Comparison of ENCODE assay signal across 8 cellular contexts in the genomic region with DNA sequence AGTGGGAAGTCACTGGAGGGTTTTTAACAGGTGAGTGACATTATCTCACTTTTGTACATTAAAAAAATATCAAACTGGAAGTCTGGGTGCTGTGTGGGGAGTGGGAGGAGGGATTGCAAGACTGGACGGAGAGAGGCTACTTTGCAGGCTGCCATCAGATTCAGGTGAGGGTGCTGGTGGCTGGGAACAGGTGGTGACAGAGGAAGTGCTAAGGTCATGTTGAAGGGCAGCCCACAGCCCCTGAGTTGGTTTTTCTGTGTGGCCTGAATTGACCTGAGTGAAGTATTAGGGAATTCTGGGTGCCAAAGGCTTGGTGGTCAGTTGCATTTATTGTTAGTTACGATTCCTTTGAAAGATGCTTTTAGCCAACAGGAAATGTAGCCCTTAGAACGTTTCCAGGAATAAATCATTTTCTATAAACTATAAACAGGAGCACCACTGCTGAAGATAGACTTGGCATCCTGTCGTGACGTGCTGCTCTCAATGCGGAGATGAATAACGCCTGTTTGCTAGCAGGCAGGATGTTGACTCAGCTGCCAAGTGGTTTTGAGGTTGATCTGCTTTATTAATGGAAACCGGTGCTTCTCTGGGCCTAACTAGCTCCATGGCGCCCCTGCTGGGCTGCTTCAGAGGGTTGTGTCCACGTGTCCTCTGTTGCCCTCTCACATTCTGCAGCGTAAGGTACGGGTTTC.
A peak's percentile ranks its signal among the peaks of the same experiment; 100 is the strongest.
DNase-seq lines count a peak whose midpoint lies in the region; ATAC-seq, FAIRE-seq and TF ChIP-seq lines count a peak whose summit lies in the region.

No MANE protein-coding gene starts in this region.

- peaks cover 11% of the 10 kb centered on the region for H3K9me3 Mint-ChIP-seq in astrocyte (ENCODE audit: unreplicated experiment)

- peak; percentile 96 for FAIRE-seq in astrocyte (lab: Jason Lieb, UNC)

- peaks cover 24% of the 10 kb centered on the region for H3K4me1 ChIP-seq in astrocyte (ENCODE audit: insufficient read depth, low read length)
- no peaks in the 10 kb centered on the region for H3K4me1 ChIP-seq in left lung

- peak; percentile 99 for TF ChIP-seq CTCF in astrocyte (IDR thresholded peaks at IDR 0.05; ENCODE audit: insufficient read depth, low read depth, low read length)
- TF ChIP-seq CTCF in left lung (IDR thresholded peaks at IDR 0.05), result peak in 1 of 2 donors; percentile 27

- no peaks in the 10 kb centered on the region for H3K27me3 Mint-ChIP-seq in astrocyte (ENCODE audit: low read depth, unreplicated experiment)

- no peaks in the 10 kb centered on the region for H3K79me2 ChIP-seq in astrocyte (ENCODE audit: insufficient read depth, low read length)

- H3K4me3 ChIP-seq in astrocyte (ENCODE audit: insufficient read depth, low read depth, low read length) (no peak overlapping the region), left lung (no peak overlapping the region)

- no peak overlapping the region for H3K4me3 Mint-ChIP-seq in astrocyte (ENCODE audit: unreplicated experiment)

- ATAC-seq in GM19023 (IDR thresholded peaks at IDR 0.05; ENCODE audit: unreplicated experiment) (peak; percentile 75), left lung (peak; percentile 43), HG02884 (IDR thresholded peaks at IDR 0.05; ENCODE audit: unreplicated experiment) (no peak)

- peak overlapping the region; percentile 45 for H3K9ac ChIP-seq in astrocyte (ENCODE audit: low read length)

- no peak overlapping the region for H3K27ac Mint-ChIP-seq in astrocyte (ENCODE audit: unreplicated experiment)

- H3K27ac ChIP-seq in astrocyte (ENCODE audit: low read depth, low read length) (peak overlapping the region; percentile 80), left lung (peak overlapping the region in 1 of 2 donors; percentile 16)

- H3K9me3 ChIP-seq in astrocyte (ENCODE audit: insufficient read depth, low read depth, low read length), result no peaks in the 10 kb centered on the region
- no peaks in the 10 kb centered on the region for H3K9me3 ChIP-seq in left lung

- no peaks in the 10 kb centered on the region for H4K20me1 ChIP-seq in astrocyte (ENCODE audit: insufficient read depth, low read length)

- H3K4me2 ChIP-seq in astrocyte (ENCODE audit: low read length), result peak overlapping the region; percentile 55

- H2AFZ ChIP-seq in astrocyte (ENCODE audit: low read depth, low read length), result peak overlapping the region; percentile 55

- no peaks in the 10 kb centered on the region for H3K4me1 Mint-ChIP-seq in astrocyte (ENCODE audit: low read depth, unreplicated experiment)

- no peaks in the 10 kb centered on the region for H3K36me3 ChIP-seq in astrocyte (ENCODE audit: insufficient read depth, low read length)
- H3K36me3 ChIP-seq in left lung, result no peaks in the 10 kb centered on the region

- intact Hi-C loops in left lung (cut with DNase I), result no loop called here

- H3K27me3 ChIP-seq in astrocyte (ENCODE audit: insufficient read depth, low read length), result no peaks in the 10 kb centered on the region
- no peaks in the 10 kb centered on the region for H3K27me3 ChIP-seq in left lung

- H3K36me3 Mint-ChIP-seq in astrocyte (ENCODE audit: low read depth, unreplicated experiment), result no peaks in the 10 kb centered on the region

- peak; percentile 90 for DNase-seq in AG08395 (ENCODE audit: low spot score)
- DNase-seq in HuH-7 (ENCODE audit: low spot score), result peak; percentile 5
- peak; percentile 99 for DNase-seq in RPMI7951 (ENCODE audit: low read depth)
- DNase-seq in astrocyte (ENCODE audit: low read depth), result peak; percentile 99
- DNase-seq in left lung, result peak in 1 of 2 donors; percentile 34
- peak; percentile 94 for DNase-seq in stromal cell of bone marrow (ENCODE audit: low read depth)
